ENCODE assay signal across 15 cellular contexts in the genomic region with DNA sequence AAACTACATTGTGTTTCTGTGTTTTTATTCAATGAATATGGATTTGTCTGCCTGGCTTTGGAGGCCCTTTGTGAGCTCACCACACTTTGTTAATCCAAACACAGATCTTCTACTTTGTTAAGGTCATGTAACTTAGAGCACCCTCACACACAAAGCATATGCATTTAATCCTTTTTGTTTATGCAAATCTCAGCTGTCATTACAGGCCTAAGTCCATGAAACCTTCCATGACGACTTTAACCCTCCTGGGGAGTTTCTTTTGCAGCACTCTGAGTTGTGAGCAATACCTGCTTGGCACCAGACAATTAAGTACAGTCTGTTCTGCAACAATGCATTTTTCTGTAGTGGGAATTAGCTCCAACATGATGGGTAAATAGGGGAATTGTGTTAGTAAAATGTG. TPM values are rescaled to one million over a fixed set of nuclear protein-coding genes. Genes with fewer than 3 reads are reported as not detected.
A peak's percentile ranks its signal among the peaks of the same experiment; 100 is the strongest.
DNase-seq lines count a peak whose midpoint lies in the region; ATAC-seq and TF ChIP-seq lines count a peak whose summit lies in the region.
"Had no signal": no experiment of that assay in that cellular context is flagged by ENCODE, and none has a peak within 500 bp of the region (broad histone marks: within the 10 kb centered on the region; RNA-seq: fewer than 3 reads in every experiment).

No MANE protein-coding gene starts in this region.

- H3K36me3 Mint-ChIP-seq in endodermal cell (ENCODE audit: low read depth) (no peaks in the 10 kb centered on the region), CD14-positive monocyte (no peaks in the 10 kb centered on the region), Caco-2 (ENCODE audit: insufficient read depth, unreplicated experiment) (no peaks in the 10 kb centered on the region)
- H3K36me3 Mint-ChIP-seq: CD4-positive, CD25-positive, alpha-beta regulatory T cell had no signal

- H3K4me3 Mint-ChIP-seq in endodermal cell (no peak overlapping the region), CD14-positive monocyte (no peak overlapping the region), Caco-2 (ENCODE audit: unreplicated experiment) (no peak overlapping the region)
- H3K4me3 Mint-ChIP-seq: CD4-positive, CD25-positive, alpha-beta regulatory T cell had no signal

- H3K27me3 Mint-ChIP-seq in endodermal cell (ENCODE audit: insufficient read depth) = no peaks in the 10 kb centered on the region
- H3K27me3 Mint-ChIP-seq in CD14-positive monocyte (ENCODE audit: low read depth in 3 of 3) = peaks cover 0 to 2% (median 2%) of the 10 kb centered on the region in 3 donors
- H3K27me3 Mint-ChIP-seq in Caco-2 (ENCODE audit: insufficient read depth, unreplicated experiment) = no peaks in the 10 kb centered on the region
- H3K27me3 Mint-ChIP-seq: CD4-positive, CD25-positive, alpha-beta regulatory T cell had no signal

- H3K27ac ChIP-seq in endodermal cell (ENCODE audit: low read depth, low read length) = peak overlapping the region; percentile 22

- ATAC-seq in GM19324 (IDR thresholded peaks at IDR 0.05; ENCODE audit: low FRiP score, unreplicated experiment) = no peak
- ATAC-seq: Panc1 had no signal

- H3K4me1 Mint-ChIP-seq in endodermal cell = no peaks in the 10 kb centered on the region
- H3K4me1 Mint-ChIP-seq in CD14-positive monocyte = no peaks in the 10 kb centered on the region
- no peaks in the 10 kb centered on the region for H3K4me1 Mint-ChIP-seq in Caco-2 (ENCODE audit: low read depth, unreplicated experiment)
- H3K4me1 Mint-ChIP-seq: CD4-positive, CD25-positive, alpha-beta regulatory T cell had no signal

- H3K27ac Mint-ChIP-seq in endodermal cell (no peak overlapping the region), CD14-positive monocyte (no peak overlapping the region), Caco-2 (ENCODE audit: unreplicated experiment) (no peak overlapping the region)
- H3K27ac Mint-ChIP-seq: CD4-positive, CD25-positive, alpha-beta regulatory T cell had no signal

- no peak overlapping the region for H3K9ac ChIP-seq in endodermal cell (ENCODE audit: extremely low read depth, low read length, poor library complexity, severe bottlenecking)

- H3K4me3 ChIP-seq in endodermal cell (ENCODE audit: low read length) = no peak overlapping the region
- H3K4me3 ChIP-seq in Caco-2 (ENCODE audit: low read depth, low read length) = no peak overlapping the region

- TF ChIP-seq CTCF in endodermal cell (conservative IDR thresholded peaks at IDR 0.05) = no peak
- TF ChIP-seq CTCF in CD14-positive monocyte (IDR thresholded peaks at IDR 0.05) = no peak
- TF ChIP-seq CTCF in Caco-2 (IDR thresholded peaks at IDR 0.05; ENCODE audit: insufficient read depth in 1 of 2, low read depth in 1 of 2, low read length in 1 of 2, severe bottlenecking in 1 of 2, unreplicated experiment in 1 of 2) = no peak

- DNase-seq in NCI-H524 (lab: John Stamatoyannopoulos, UW) = peak; percentile 31 to 63
- no peak for DNase-seq in NCI-H524 treated with DMSO at 0.1 percent for 48 hours (lab: John Stamatoyannopoulos, UW)
- peak; percentile 50 for DNase-seq in NCI-H345 treated with DMSO at 0.1 percent for 48 hours (lab: John Stamatoyannopoulos, UW; ENCODE audit: unreplicated experiment)
- no peak for DNase-seq in endodermal cell
- no peak for DNase-seq in CD14-positive monocyte (ENCODE audit: low spot score)
- no peak for DNase-seq in Caco-2
- DNase-seq: AML-193; CD4-positive, CD25-positive, alpha-beta regulatory T cell; HCEC 1CT; Kasumi-1; NCI-H2171 treated with DMSO at 0.1 percent for 48 hours; Right ventricle myocardium superior; T-helper 2 cell had no signal

- CTCF ChIA-PET in Caco-2 (lab: Charles Lee) = no interaction called here

- intact Hi-C loops in CD14-positive monocyte (cut with micrococcal nuclease) (no loop called here), Caco-2 (cut with micrococcal nuclease; ENCODE audit: unreplicated experiment) (no loop called here)

- H3K27me3 ChIP-seq in endodermal cell (ENCODE audit: control insufficient read depth, insufficient read depth, low read length, poor library complexity, severe bottlenecking) = no peaks in the 10 kb centered on the region
- H3K27me3 ChIP-seq in Caco-2 (replicated peaks; ENCODE audit: control insufficient read depth, insufficient read depth, low read length) = no peaks in the 10 kb centered on the region

- H3K4me1 ChIP-seq in endodermal cell (ENCODE audit: control insufficient read depth, insufficient read depth, low read length) (no peaks in the 10 kb centered on the region), Caco-2 (no peaks in the 10 kb centered on the region)

- H3K9me3 Mint-ChIP-seq in endodermal cell = no peaks in the 10 kb centered on the region
- H3K9me3 Mint-ChIP-seq in CD14-positive monocyte = no peaks in the 10 kb centered on the region
- H3K9me3 Mint-ChIP-seq in Caco-2 (ENCODE audit: unreplicated experiment) = no peaks in the 10 kb centered on the region
- H3K9me3 Mint-ChIP-seq: CD4-positive, CD25-positive, alpha-beta regulatory T cell had no signal

- WGBS in endodermal cell (ENCODE audit: insufficient coverage in 1 of 2, insufficient read length in 1 of 2), 2 experiments = 13 to 29% methylated on average over 1 of the region's 1 CpG

- no peaks in the 10 kb centered on the region for H3K9me3 ChIP-seq in endodermal cell (ENCODE audit: control insufficient read depth, low read length)
- H3K9me3 ChIP-seq in Caco-2 = no peaks in the 10 kb centered on the region

- POLR2A ChIA-PET in Caco-2 (lab: Charles Lee) = no interaction called here

- BruUV-seq in Caco-2 (replicated peaks; lab: Mats Ljungman, UMichigan) = no TSS peak

- H3K36me3 ChIP-seq in endodermal cell (ENCODE audit: control insufficient read depth, insufficient read depth, low read length) = no peaks in the 10 kb centered on the region
- no peaks in the 10 kb centered on the region for H3K36me3 ChIP-seq in Caco-2 (ENCODE audit: control insufficient read depth, insufficient read depth, low read length)

RNA-seq across cellular contexts. Expression of a gene that starts 14.9 kb away (rescaled TPM):
- total RNA-seq in endodermal cell (1 to 10 TPM; 1.1 to 2.2 TPM), Caco-2 (2022) (3.6 and 4.1 TPM in 2 replicates)
- polyA plus RNA-seq in endodermal cell (2013, experiment 1 of 2) = 1.8 TPM
- polyA plus RNA-seq in endodermal cell (2013, experiment 2 of 2) = 1.0 TPM
- under 1 TPM; 0.09 to 0.13 TPM for polyA plus RNA-seq in CD14-positive monocyte

Comparison
In these comparisons a context has a peak if more than half of its experiments do, and no peak if none do; other contexts are left out.
1. DNase-seq: peak in NCI-H524 (2 of 2) and NCI-H345 treated with DMSO at 0.1 percent for 48 hours (single experiment); none in NCI-H524 treated with DMSO at 0.1 percent for 48 hours (single experiment), endodermal cell (single experiment), CD14-positive monocyte (single experiment) and Caco-2 (0 of 2).